ENCODE assay signal across 8 cellular contexts in the genomic region with DNA sequence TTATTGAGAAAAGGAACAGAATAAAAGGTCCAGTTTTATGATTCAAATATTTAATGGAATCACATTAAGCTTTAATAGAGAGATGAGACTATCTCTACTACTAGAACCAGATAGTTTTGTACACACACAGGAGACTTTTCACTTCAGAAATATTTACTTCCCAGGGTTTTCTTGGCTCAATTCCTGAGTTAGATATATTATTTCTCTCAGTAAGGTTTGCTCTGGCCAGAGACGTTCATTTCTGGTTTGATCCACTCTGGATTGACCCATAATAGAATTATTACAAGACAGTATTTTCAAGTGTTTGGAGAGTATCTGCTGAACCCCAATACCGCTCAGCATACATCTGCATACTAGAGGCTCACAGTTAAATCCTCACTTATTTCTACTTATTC. TPM values are rescaled to one million over a fixed set of nuclear protein-coding genes. Genes with fewer than 3 reads are reported as not detected.
DNase-seq lines count a peak whose midpoint lies in the region; FAIRE-seq and TF ChIP-seq lines count a peak whose summit lies in the region.

No MANE protein-coding gene starts in this region.

- H3K23me2 ChIP-seq in H1 (ENCODE audit: low read depth, low read length): peaks cover 18% of the 10 kb centered on the region; the same call in 1 of the 2 replicates

- H3K23ac ChIP-seq in H1 (ENCODE audit: insufficient read length): no peak overlapping the region

- H2BK12ac ChIP-seq in H1 (ENCODE audit: low read depth, low read length): peak overlapping the region; percentile 75; the same call in 1 of the 2 replicates

- no peak overlapping the region for H2AFZ ChIP-seq in H1 (ENCODE audit: low read length)

- peaks cover 0 to 11% of the 10 kb centered on the region in 2 experiments; a peak in 2 of 4 replicates for H3K79me2 ChIP-seq in H1 (ENCODE audit: control insufficient read depth in 1 of 2, insufficient read depth in 2 of 2, low read length in 2 of 2)

- no peak overlapping the region for H3K4ac ChIP-seq in H1 (replicated peaks; ENCODE audit: insufficient read length, low read depth, low read length)

- H3K36me3 Mint-ChIP-seq in nephron progenitor cell (ENCODE audit: low read depth): peaks cover 16% of the 10 kb centered on the region

- no peak overlapping the region for H3K14ac ChIP-seq in H1 (ENCODE audit: insufficient read length)

- peaks cover 30% of the 10 kb centered on the region for H3K4me1 Mint-ChIP-seq in nephron progenitor cell

- TF ChIP-seq POLR2A in H1 (IDR thresholded peaks at IDR 0.05; ENCODE audit: control extremely low read depth in 1 of 2, low read depth in 2 of 2, low read length in 2 of 2): no peak

- no peak overlapping the region for H2BK15ac ChIP-seq in H1 (ENCODE audit: low read length)

- H3K27ac ChIP-seq in C4-2B (peak overlapping the region; percentile 99), H1 (ENCODE audit: low read depth, low read length) (peak overlapping the region; percentile 96)

- peak overlapping the region; percentile 93; the same call in 1 of the 2 replicates for H3K18ac ChIP-seq in H1 (ENCODE audit: extremely low read depth, low read length)

- H3K4me3 ChIP-seq in NT2/D1 (ENCODE audit: insufficient read length, low read depth) (peak overlapping the region; percentile 71), H1 (ENCODE audit: extremely low read depth in 1 of 4, insufficient read depth in 2 of 4, low read depth in 3 of 4, low read length in 4 of 4) (peak overlapping the region; percentile 75 to 88 (median 78); a peak in 7 of 8 replicates)

- H3K9ac ChIP-seq in NT2/D1 (ENCODE audit: insufficient read length, low read depth): peak overlapping the region; percentile 98
- peak overlapping the region in 3 of 4 experiments; percentile 76 to 94 (median 88); a peak in 6 of 7 replicates for H3K9ac ChIP-seq in H1 (replicated peaks in 1 of 4; ENCODE audit: extremely low read depth in 1 of 4, low read depth in 3 of 4, low read length in 3 of 4)

- H3K9me3 ChIP-seq in NT2/D1 (ENCODE audit: insufficient read depth, low read length) (no peaks in the 10 kb centered on the region), H1 (ENCODE audit: insufficient read depth in 2 of 2, low read depth in 1 of 2, low read length in 1 of 2) (no peaks in the 10 kb centered on the region)

- CTCF ChIA-PET in H1 (lab: Charles Lee; ENCODE audit: partially characterized antibody): interaction anchor here (0.8 to 2.7 kb wide), 13 partner anchors 12 to 884 kb away, joined by 3 to 8 read pairs (median 3); no protein-coding TSS in a partner anchor

- H3K56ac ChIP-seq in H1 (replicated peaks; ENCODE audit: insufficient read length, low read depth, low read length): peak overlapping the region; percentile 82

- peaks cover 3% of the 10 kb centered on the region for H3K27me3 Mint-ChIP-seq in nephron progenitor cell (ENCODE audit: low read depth, poor library complexity)

- no peak overlapping the region; the same call in 1 of the 2 replicates for H4K8ac ChIP-seq in H1 (ENCODE audit: extremely low read depth, insufficient read depth, low read length)

- no peak overlapping the region; the same call in 1 of the 2 replicates for H2BK20ac ChIP-seq in H1 (ENCODE audit: low read length)

- peak overlapping the region; percentile 92 for H3K4me3 Mint-ChIP-seq in nephron progenitor cell

- TF ChIP-seq CTCF in C4-2B (conservative IDR thresholded peaks at IDR 0.05): no peak
- no peak for TF ChIP-seq CTCF in H1 (IDR thresholded peaks at IDR 0.05; ENCODE audit: control extremely low read depth in 1 of 3, insufficient read depth in 1 of 3, low read depth in 1 of 3, low read length in 3 of 3)
- no peak for TF ChIP-seq CTCF in nephron progenitor cell (IDR thresholded peaks at IDR 0.05)

- H4K20me1 ChIP-seq in H1 (replicated peaks in 1 of 2; ENCODE audit: control insufficient read depth in 1 of 2, insufficient read depth in 2 of 2, low read length in 2 of 2): peaks cover 0 to 3% of the 10 kb centered on the region in 2 experiments

- peak overlapping the region; percentile 86 for H2BK120ac ChIP-seq in H1 (replicated peaks; ENCODE audit: low read depth, low read length)

- peak overlapping the region; percentile 96 for H4K5ac ChIP-seq in H1 (ENCODE audit: insufficient read length, low read depth, low read length)

- no peak for FAIRE-seq in H1 (lab: Jason Lieb, UNC)

- no peak for TF ChIP-seq RAD21 in H1 (IDR thresholded peaks at IDR 0.05 in 1 of 2, conservative IDR thresholded peaks at IDR 0.05 in 1 of 2; ENCODE audit: low read depth in 2 of 2, low read length in 2 of 2)

- peak overlapping the region; percentile 83 for H4K91ac ChIP-seq in H1 (replicated peaks; ENCODE audit: insufficient read length, low read length)

- peak overlapping the region; percentile 98 for H3K27ac Mint-ChIP-seq in nephron progenitor cell

- no peak for TF ChIP-seq EP300 in H1 (IDR thresholded peaks at IDR 0.05; ENCODE audit: borderline replicate concordance in 1 of 2, low read depth in 2 of 2, low read length in 2 of 2)

- POLR2A ChIA-PET in H1 (lab: Charles Lee; ENCODE audit: partially characterized antibody): interaction anchor here (0.9 to 2.8 kb wide), 12 partner anchors 9 to 884 kb away, joined by 3 to 21 read pairs (median 4); a partner anchor contains a TSS

- H3K9me3 Mint-ChIP-seq in nephron progenitor cell: no peaks in the 10 kb centered on the region

- DNase-seq in NT2/D1 (ENCODE audit: low read depth, low spot score) (no peak), H1 (ENCODE audit: low read depth in 1 of 2, low spot score in 2 of 2) (no peak), nephron progenitor cell (no peak), NCI-H446 treated with DMSO at 0.1 percent for 48 hours (lab: John Stamatoyannopoulos, UW) (no peak), UCSD-AML1 (lab: John Stamatoyannopoulos, UW; ENCODE audit: unreplicated experiment) (no peak), OCI-M2 (lab: John Stamatoyannopoulos, UW; ENCODE audit: unreplicated experiment) (no peak), GOT3 (lab: John Stamatoyannopoulos, UW) (no peak)

- WGBS in H1 (ENCODE audit: extremely low coverage in 1 of 2, insufficient coverage in 1 of 2, insufficient read length in 1 of 2, insufficient replicate concordance in 2 of 2, low coverage in 1 of 2, low lambda C conversion rate in 2 of 2, missing lambda C conversion rate in 1 of 2), 2 experiments: 0% methylated on average over 2 of the region's 2 CpGs; no CpG with 5 or more reads in 1 of the 2 experiments

- peak overlapping the region; percentile 91 for H2BK5ac ChIP-seq in H1 (ENCODE audit: low read depth, low read length)

- no peaks in the 10 kb centered on the region; the same call in 1 of the 2 replicates for H3K79me1 ChIP-seq in H1 (ENCODE audit: low read depth, low read length)

- H3K36me3 ChIP-seq in NT2/D1 (ENCODE audit: insufficient read depth, insufficient read length, low read length) (peaks cover 10% of the 10 kb centered on the region), H1 (ENCODE audit: control insufficient read depth in 2 of 4, insufficient read depth in 4 of 4, low read length in 3 of 4) (peaks cover 0 to 8% (median 0%) of the 10 kb centered on the region in 4 experiments; a peak in 1 of 8 replicates)

- H3K4me2 ChIP-seq in H1 (ENCODE audit: insufficient read depth in 1 of 2, low read depth in 2 of 2, low read length in 2 of 2): peak overlapping the region; percentile 88 to 92

- no peak overlapping the region for H2AK5ac ChIP-seq in H1 (ENCODE audit: low read depth, low read length)

- H3K4me1 ChIP-seq in NT2/D1 (ENCODE audit: insufficient read depth, insufficient read length): no peaks in the 10 kb centered on the region
- no peaks in the 10 kb centered on the region; a peak in 1 of 7 replicates for H3K4me1 ChIP-seq in H1 (replicated peaks in 1 of 4; ENCODE audit: control insufficient read depth in 3 of 4, insufficient read depth in 4 of 4, low read length in 3 of 4)

- H3K27me3 ChIP-seq in NT2/D1 (ENCODE audit: insufficient read depth, insufficient read length) (no peaks in the 10 kb centered on the region), H1 (replicated peaks in 1 of 4; ENCODE audit: control insufficient read depth in 3 of 4, extremely low read depth in 1 of 4, insufficient read depth in 3 of 4, low read length in 3 of 4) (no peaks in the 10 kb centered on the region)

TF ChIP-seq in H1, 55 proteins besides CTCF, POLR2A, EP300 and RAD21:
- TF ChIP-seq BACH1 (IDR thresholded peaks at IDR 0.05; ENCODE audit: low read length) (no peak), NRF1 (IDR thresholded peaks at IDR 0.05; ENCODE audit: low read depth, low read length) (no peak), RFX5 (IDR thresholded peaks at IDR 0.05; ENCODE audit: borderline replicate concordance, low read depth, low read length) (no peak), CBX8 (IDR thresholded peaks at IDR 0.05; ENCODE audit: borderline replicate concordance, low read depth, low read length) (no peak), CEBPB (IDR thresholded peaks at IDR 0.05; ENCODE audit: low read depth, low read length) (no peak), ASH2L (IDR thresholded peaks at IDR 0.05; ENCODE audit: low read length) (no peak)
- TF ChIP-seq, protein P1, sequence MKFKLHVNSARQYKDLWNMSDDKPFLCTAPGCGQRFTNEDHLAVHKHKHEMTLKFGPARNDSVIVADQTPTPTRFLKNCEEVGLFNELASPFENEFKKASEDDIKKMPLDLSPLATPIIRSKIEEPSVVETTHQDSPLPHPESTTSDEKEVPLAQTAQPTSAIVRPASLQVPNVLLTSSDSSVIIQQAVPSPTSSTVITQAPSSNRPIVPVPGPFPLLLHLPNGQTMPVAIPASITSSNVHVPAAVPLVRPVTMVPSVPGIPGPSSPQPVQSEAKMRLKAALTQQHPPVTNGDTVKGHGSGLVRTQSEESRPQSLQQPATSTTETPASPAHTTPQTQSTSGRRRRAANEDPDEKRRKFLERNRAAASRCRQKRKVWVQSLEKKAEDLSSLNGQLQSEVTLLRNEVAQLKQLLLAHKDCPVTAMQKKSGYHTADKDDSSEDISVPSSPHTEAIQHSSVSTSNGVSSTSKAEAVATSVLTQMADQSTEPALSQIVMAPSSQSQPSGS (IDR thresholded peaks at IDR 0.05; ENCODE audit: low read length): no peak

RNA-seq across cellular contexts. Expression of a gene that starts 1.3 kb away (rescaled TPM):
- 28.0 and 36.3 TPM in 2 replicates for total RNA-seq in H1 (2021; fragmentation: NEBNext Ultra II Directional; extraction: Animal tissue kit (Norgen Biotek cat#: 25700))
- polyA plus RNA-seq in H1 (2011; rRNA removed): 21.4 and 27.0 TPM in 2 replicates
- polyA plus RNA-seq in H1 (2011; cell fraction: cytosol; rRNA removed): 24.8 TPM
- polyA plus RNA-seq in H1 (2011; cell fraction: nucleus; rRNA removed): 74.9 TPM
- polyA plus RNA-seq in H1 (2012, experiment 1 of 2): 21.3 to 27.7 TPM (median 26.3 TPM) in 4 replicates
- polyA plus RNA-seq in H1 (2012, experiment 2 of 2): 2.4 TPM
- polyA plus RNA-seq in H1 (2013, experiment 1 of 2): 24.1 TPM
- polyA plus RNA-seq in H1 (2013, experiment 2 of 2): 21.4 TPM
- 42.7 and 53.9 TPM in 2 replicates for polyA minus RNA-seq in H1 (2011; rRNA and poly(A)+ RNA removed)
- polyA minus RNA-seq in H1 (2011; cell fraction: cytosol; rRNA and poly(A)+ RNA removed): 23.8 TPM
- 133 TPM for polyA minus RNA-seq in H1 (2011; cell fraction: nucleus; rRNA and poly(A)+ RNA removed)
